In genomic region chr11:75280227-75280671, GRCh38 we compare ENCODE assay signal across 8 cellular contexts. TPM values are rescaled to one million over a fixed set of nuclear protein-coding genes. Genes with fewer than 3 reads are reported as not detected.
DNase-seq lines count a peak whose midpoint lies in the region; ATAC-seq and TF ChIP-seq lines count a peak whose summit lies in the region.

No MANE protein-coding gene starts in this region.

- no peak overlapping the region for H3K14ac ChIP-seq in neuronal stem cell (ENCODE audit: low read length)

- H3K4me3 Mint-ChIP-seq in activated T-helper 2 cell treated with anti-CD3 and anti-CD28 coated beads, Interferon-gamma antibody, Interleukin-2, Interleukin-4, amounts not matched to agents 10 μg/mL and 5 μg/mL and 100 μg/mL, durations not matched to agents 14 hours and 24 hours and 36 hours (ENCODE audit: low read depth): no peak overlapping the region
- no peak overlapping the region for H3K4me3 Mint-ChIP-seq in stimulated activated naive CD8-positive, alpha-beta T cell treated with anti-CD3 and anti-CD28 coated beads, Interleukin-15, amount 100 ng/mL, for 72 hours

- intact Hi-C loops in activated T-helper 2 cell treated with anti-CD3 and anti-CD28 coated beads, Interferon-gamma antibody, Interleukin-2, Interleukin-4, amounts not matched to agents 10 μg/mL and 5 μg/mL and 100 μg/mL, durations not matched to agents 14 hours and 24 hours and 36 hours (cut with micrococcal nuclease): loop anchor here (1.0 kb wide), 1 partner anchor 104 kb away; no protein-coding TSS in a partner anchor

- no peak overlapping the region for H3K27ac Mint-ChIP-seq in activated T-helper 2 cell treated with anti-CD3 and anti-CD28 coated beads, Interferon-gamma antibody, Interleukin-2, Interleukin-4, amounts not matched to agents 10 μg/mL and 5 μg/mL and 100 μg/mL, durations not matched to agents 14 hours and 24 hours and 36 hours
- no peak overlapping the region for H3K27ac Mint-ChIP-seq in stimulated activated naive CD8-positive, alpha-beta T cell treated with anti-CD3 and anti-CD28 coated beads, Interleukin-15, amount 100 ng/mL, for 72 hours

- peaks cover 19% of the 10 kb centered on the region for H3K4me1 Mint-ChIP-seq in activated T-helper 2 cell treated with anti-CD3 and anti-CD28 coated beads, Interferon-gamma antibody, Interleukin-2, Interleukin-4, amounts not matched to agents 10 μg/mL and 5 μg/mL and 100 μg/mL, durations not matched to agents 14 hours and 24 hours and 36 hours (ENCODE audit: low read depth)
- peaks cover 55% of the 10 kb centered on the region for H3K4me1 Mint-ChIP-seq in stimulated activated naive CD8-positive, alpha-beta T cell treated with anti-CD3 and anti-CD28 coated beads, Interleukin-15, amount 100 ng/mL, for 72 hours

- H3K27me3 ChIP-seq in KMS-11 (ENCODE audit: insufficient read depth, low read depth): no peaks in the 10 kb centered on the region
- H3K27me3 ChIP-seq in neuronal stem cell (ENCODE audit: control insufficient read depth in 3 of 3, insufficient read depth in 3 of 3, low read depth in 1 of 3, low read length in 3 of 3): no peaks in the 10 kb centered on the region

- H3K9ac ChIP-seq in KMS-11 (no peak overlapping the region), neuronal stem cell (ENCODE audit: low read depth, low read length, poor library complexity) (no peak overlapping the region)

- peaks cover 7% of the 10 kb centered on the region for H3K36me3 Mint-ChIP-seq in activated T-helper 2 cell treated with anti-CD3 and anti-CD28 coated beads, Interferon-gamma antibody, Interleukin-2, Interleukin-4, amounts not matched to agents 10 μg/mL and 5 μg/mL and 100 μg/mL, durations not matched to agents 14 hours and 24 hours and 36 hours (ENCODE audit: low read depth)

- H4K91ac ChIP-seq in neuronal stem cell (ENCODE audit: low read depth, low read length, poor library complexity): no peak overlapping the region

- POLR2A ChIA-PET in RWPE1 (lab: Yijun Ruan, JAX; ENCODE audit: low non-redundant PET): no interaction called here

- no peaks in the 10 kb centered on the region for H3K4me1 ChIP-seq in KMS-11 (ENCODE audit: low read depth, poor library complexity, severe bottlenecking)
- H3K4me1 ChIP-seq in neuronal stem cell (ENCODE audit: control insufficient read depth in 2 of 2, insufficient read depth in 1 of 2, low read depth in 1 of 2, low read length in 2 of 2): peaks cover 3 to 4% of the 10 kb centered on the region in 2 donors

- no peaks in the 10 kb centered on the region for H3K79me2 ChIP-seq in KMS-11 (ENCODE audit: insufficient read depth, low read depth)

- CTCF ChIA-PET in RWPE1 (lab: Yijun Ruan, JAX): interaction anchor here (0.5 to 3.6 kb wide), 20 partner anchors 8 to 1157 kb away, joined by 3 to 36 read pairs (median 4); no protein-coding TSS in a partner anchor

- H2BK120ac ChIP-seq in neuronal stem cell (ENCODE audit: low read depth, low read length): no peak overlapping the region

- H3K23ac ChIP-seq in neuronal stem cell (ENCODE audit: low read depth, low read length, poor library complexity): no peak overlapping the region

- H4K20me1 ChIP-seq in KMS-11 (ENCODE audit: insufficient read depth): no peaks in the 10 kb centered on the region

- no peak overlapping the region for H3K4ac ChIP-seq in neuronal stem cell (ENCODE audit: low read length)

- H4K8ac ChIP-seq in neuronal stem cell (ENCODE audit: low read depth, low read length): no peak overlapping the region

- no peaks in the 10 kb centered on the region for H3K9me3 Mint-ChIP-seq in activated T-helper 2 cell treated with anti-CD3 and anti-CD28 coated beads, Interferon-gamma antibody, Interleukin-2, Interleukin-4, amounts not matched to agents 10 μg/mL and 5 μg/mL and 100 μg/mL, durations not matched to agents 14 hours and 24 hours and 36 hours
- H3K9me3 Mint-ChIP-seq in stimulated activated naive CD8-positive, alpha-beta T cell treated with anti-CD3 and anti-CD28 coated beads, Interleukin-15, amount 100 ng/mL, for 72 hours: no peaks in the 10 kb centered on the region

- no peak overlapping the region for H3K4me3 ChIP-seq in KMS-11 (IDR thresholded peaks at IDR 0.05; ENCODE audit: insufficient read depth, low read depth, low read length)
- H3K4me3 ChIP-seq in fibroblast of villous mesenchyme (ENCODE audit: low read depth, low read length): no peak overlapping the region
- H3K4me3 ChIP-seq in neuronal stem cell (ENCODE audit: low read length in 2 of 2): no peak overlapping the region

- H2BK15ac ChIP-seq in neuronal stem cell (ENCODE audit: low read length): no peak overlapping the region

- H2AK5ac ChIP-seq in neuronal stem cell (ENCODE audit: low read depth, low read length): peak overlapping the region; percentile 25

- no peaks in the 10 kb centered on the region for H3K27me3 Mint-ChIP-seq in activated T-helper 2 cell treated with anti-CD3 and anti-CD28 coated beads, Interferon-gamma antibody, Interleukin-2, Interleukin-4, amounts not matched to agents 10 μg/mL and 5 μg/mL and 100 μg/mL, durations not matched to agents 14 hours and 24 hours and 36 hours (ENCODE audit: low read depth)
- H3K27me3 Mint-ChIP-seq in stimulated activated naive CD8-positive, alpha-beta T cell treated with anti-CD3 and anti-CD28 coated beads, Interleukin-15, amount 100 ng/mL, for 72 hours: no peaks in the 10 kb centered on the region

- TF ChIP-seq CTCF in KMS-11 (conservative IDR thresholded peaks at IDR 0.05; ENCODE audit: low read depth, low read length): peak; percentile 93
- peak; percentile 92 for TF ChIP-seq CTCF in RWPE1 (conservative IDR thresholded peaks at IDR 0.05; ENCODE audit: low read depth)
- peak; percentile 98 for TF ChIP-seq CTCF in fibroblast of villous mesenchyme (IDR thresholded peaks at IDR 0.05; ENCODE audit: insufficient read depth, low read depth, low read length)

- H3K27ac ChIP-seq in KMS-11 (no peak overlapping the region), RWPE1 (no peak overlapping the region), neuronal stem cell (replicated peaks; ENCODE audit: low read length) (no peak overlapping the region)

- H2AFZ ChIP-seq in KMS-11 (ENCODE audit: low read depth): no peak overlapping the region
- no peak overlapping the region for H2AFZ ChIP-seq in neuronal stem cell (ENCODE audit: low read length)

- ATAC-seq in stimulated activated naive CD8-positive, alpha-beta T cell treated with anti-CD3 and anti-CD28 coated beads, Interleukin-15, amount 100 ng/mL, for 72 hours: peak; percentile 77
- no peak for ATAC-seq in HG03439 (IDR thresholded peaks at IDR 0.05; ENCODE audit: unreplicated experiment)

- H2BK12ac ChIP-seq in neuronal stem cell (ENCODE audit: low read length): no peak overlapping the region

- H3K36me3 ChIP-seq in KMS-11 (ENCODE audit: insufficient read depth) (no peaks in the 10 kb centered on the region), neuronal stem cell (replicated peaks in 1 of 2; ENCODE audit: control insufficient read depth in 2 of 2, insufficient read depth in 2 of 2, low read length in 2 of 2) (peaks cover 1 to 27% of the 10 kb centered on the region in 2 donors)

- H2BK5ac ChIP-seq in neuronal stem cell (ENCODE audit: low read length): no peak overlapping the region

- H3K9me3 ChIP-seq in neuronal stem cell (replicated peaks in 1 of 2; ENCODE audit: control insufficient read depth in 2 of 2, insufficient read depth in 1 of 2, low read depth in 1 of 2, low read length in 2 of 2): no peaks in the 10 kb centered on the region

- no peak overlapping the region for H3K4me2 ChIP-seq in KMS-11
- H3K4me2 ChIP-seq in neuronal stem cell (ENCODE audit: insufficient read depth, low read length, poor library complexity, severe bottlenecking): no peak overlapping the region

- DNase-seq in EH (ENCODE audit: low read depth) (peak; percentile 74), RWPE1 (ENCODE audit: low spot score) (peak; percentile 77), fibroblast of villous mesenchyme (ENCODE audit: low read depth) (peak; percentile 69), neuronal stem cell (ENCODE audit: low spot score) (peak; percentile 81)
- DNase-seq in activated T-helper 2 cell treated with anti-CD3 and anti-CD28 coated beads, Interferon-gamma antibody, Interleukin-2, Interleukin-4, amounts not matched to agents 10 μg/mL and 5 μg/mL and 100 μg/mL, durations not matched to agents 14 hours and 24 hours and 36 hours (ENCODE audit: low spot score): peak; percentile 62
- DNase-seq in stimulated activated naive CD8-positive, alpha-beta T cell treated with anti-CD3 and anti-CD28 coated beads, Interleukin-15, amount 100 ng/mL, for 72 hours: peak; percentile 71 to 73

- H3K79me1 ChIP-seq in neuronal stem cell (ENCODE audit: low read depth, low read length): no peaks in the 10 kb centered on the region

- no peak overlapping the region for H3K18ac ChIP-seq in neuronal stem cell (ENCODE audit: low read length)

- WGBS in neuronal stem cell (ENCODE audit: extremely low coverage in 2 of 2, insufficient read length in 2 of 2, insufficient replicate concordance in 1 of 2), 2 donors: no CpG with 5 or more reads among the region's 8 CpGs

RNA-seq across cellular contexts. Expression of gene TPBGL, which starts 39.7 kb away (rescaled TPM):
- total RNA-seq in activated T-helper 2 cell treated with anti-CD3 and anti-CD28 coated beads, Interferon-gamma antibody, Interleukin-2, Interleukin-4, amounts not matched to agents 10 μg/mL and 5 μg/mL and 100 μg/mL, durations not matched to agents 14 hours and 24 hours and 36 hours: 0.25 and 0.32 TPM in 2 replicates
- not detected in 2 replicates for total RNA-seq in fibroblast of villous mesenchyme
- polyA plus RNA-seq in neuronal stem cell (2013, experiment 1 of 2): 0.10 TPM
- 0.10 TPM for polyA plus RNA-seq in neuronal stem cell (2013, experiment 2 of 2)
